ENCODE assay signal across 1 cellular context in the genomic region with DNA sequence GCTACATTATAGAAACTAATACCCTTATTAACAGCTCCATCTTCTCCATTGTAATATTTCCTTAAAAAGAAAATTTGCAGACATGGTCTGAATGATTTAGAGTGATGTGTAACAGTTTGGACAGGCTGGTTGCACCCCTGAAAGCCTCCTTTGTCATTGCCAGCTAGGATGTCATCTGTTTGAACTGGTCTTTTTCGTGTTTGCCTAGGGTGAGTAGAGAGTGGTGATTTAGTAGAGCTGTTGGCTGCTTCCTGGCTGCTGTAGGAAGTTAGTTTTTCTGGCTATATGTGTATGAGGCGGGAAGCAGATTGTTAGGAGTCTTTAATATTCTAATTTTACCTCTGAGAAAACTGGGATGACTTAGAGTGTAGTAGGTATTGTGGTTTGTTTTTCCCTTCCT.
TF ChIP-seq lines count a peak whose summit lies in the region.

No MANE protein-coding gene starts in this region.

TF ChIP-seq in HepG2, 621 proteins besides CTCF, POLR2A, EP300 and RAD21 (continued from another document):
- peak; percentile 98 for TF ChIP-seq GFI1 (CRISPR knock-in tag; IDR thresholded peaks at IDR 0.05; ENCODE audit: borderline replicate concordance)
- TF ChIP-seq, protein P1, sequence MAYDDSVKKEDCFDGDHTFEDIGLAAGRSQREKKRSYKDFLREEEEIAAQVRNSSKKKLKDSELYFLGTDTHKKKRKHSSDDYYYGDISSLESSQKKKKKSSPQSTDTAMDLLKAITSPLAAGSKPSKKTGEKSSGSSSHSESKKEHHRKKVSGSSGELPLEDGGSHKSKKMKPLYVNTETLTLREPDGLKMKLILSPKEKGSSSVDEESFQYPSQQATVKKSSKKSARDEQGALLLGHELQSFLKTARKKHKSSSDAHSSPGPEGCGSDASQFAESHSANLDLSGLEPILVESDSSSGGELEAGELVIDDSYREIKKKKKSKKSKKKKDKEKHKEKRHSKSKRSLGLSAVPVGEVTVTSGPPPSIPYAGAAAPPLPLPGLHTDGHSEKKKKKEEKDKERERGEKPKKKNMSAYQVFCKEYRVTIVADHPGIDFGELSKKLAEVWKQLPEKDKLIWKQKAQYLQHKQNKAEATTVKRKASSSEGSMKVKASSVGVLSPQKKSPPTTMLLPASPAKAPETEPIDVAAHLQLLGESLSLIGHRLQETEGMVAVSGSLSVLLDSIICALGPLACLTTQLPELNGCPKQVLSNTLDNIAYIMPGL (CRISPR knock-in tag; IDR thresholded peaks at IDR 0.05; ENCODE audit: borderline replicate concordance in 1 of 2, low read depth in 1 of 2) = no peak
- 0 out of 2 replicates have a peak, but pooled peaks have one; percentile 18 for TF ChIP-seq HOXA3 (CRISPR knock-in tag; IDR thresholded peaks at IDR 0.05)
- 0 out of 2 replicates have a peak, but pooled peaks have one; percentile 36 for TF ChIP-seq ZFP90 (CRISPR knock-in tag; IDR thresholded peaks at IDR 0.05; ENCODE audit: borderline replicate concordance)
- TF ChIP-seq ZNF644 (CRISPR knock-in tag; IDR thresholded peaks at IDR 0.05; ENCODE audit: low read depth) = peak; percentile 55; the same call in 1 of the 2 replicates
- no peak for TF ChIP-seq HNRNPUL1 (IDR thresholded peaks at IDR 0.05; ENCODE audit: low read depth, low read length)
- TF ChIP-seq CBFB (CRISPR knock-in tag; IDR thresholded peaks at IDR 0.05) = no peak
- TF ChIP-seq BRCA1 (CRISPR knock-in tag; IDR thresholded peaks at IDR 0.05) = no peak
- peak; percentile 88 for TF ChIP-seq HMG20B (CRISPR knock-in tag; conservative IDR thresholded peaks at IDR 0.05)
- TF ChIP-seq CREM (IDR thresholded peaks at IDR 0.05) = no peak
- no peak for TF ChIP-seq CREM (CRISPR knock-in tag; IDR thresholded peaks at IDR 0.05)
- no peak for TF ChIP-seq FOXM1 (CRISPR knock-in tag; IDR thresholded peaks at IDR 0.05)
- TF ChIP-seq HMG20A (CRISPR knock-in tag; IDR thresholded peaks at IDR 0.05; ENCODE audit: borderline replicate concordance) = peak; percentile 25; the same call in 1 of the 2 replicates
- TF ChIP-seq FOXA1 (IDR thresholded peaks at IDR 0.05) = no peak
- peak; percentile 65 for TF ChIP-seq FOXA1 (CRISPR knock-in tag; IDR thresholded peaks at IDR 0.05)
- TF ChIP-seq, protein P2, sequence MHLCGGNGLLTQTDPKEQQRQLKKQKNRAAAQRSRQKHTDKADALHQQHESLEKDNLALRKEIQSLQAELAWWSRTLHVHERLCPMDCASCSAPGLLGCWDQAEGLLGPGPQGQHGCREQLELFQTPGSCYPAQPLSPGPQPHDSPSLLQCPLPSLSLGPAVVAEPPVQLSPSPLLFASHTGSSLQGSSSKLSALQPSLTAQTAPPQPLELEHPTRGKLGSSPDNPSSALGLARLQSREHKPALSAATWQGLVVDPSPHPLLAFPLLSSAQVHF (CRISPR knock-in tag; IDR thresholded peaks at IDR 0.05) = no peak
- TF ChIP-seq, protein P3, sequence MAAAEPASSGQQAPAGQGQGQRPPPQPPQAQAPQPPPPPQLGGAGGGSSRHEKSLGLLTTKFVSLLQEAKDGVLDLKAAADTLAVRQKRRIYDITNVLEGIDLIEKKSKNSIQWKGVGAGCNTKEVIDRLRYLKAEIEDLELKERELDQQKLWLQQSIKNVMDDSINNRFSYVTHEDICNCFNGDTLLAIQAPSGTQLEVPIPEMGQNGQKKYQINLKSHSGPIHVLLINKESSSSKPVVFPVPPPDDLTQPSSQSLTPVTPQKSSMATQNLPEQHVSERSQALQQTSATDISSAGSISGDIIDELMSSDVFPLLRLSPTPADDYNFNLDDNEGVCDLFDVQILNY (CRISPR knock-in tag; conservative IDR thresholded peaks at IDR 0.05) = no peak
- TF ChIP-seq, protein P4, sequence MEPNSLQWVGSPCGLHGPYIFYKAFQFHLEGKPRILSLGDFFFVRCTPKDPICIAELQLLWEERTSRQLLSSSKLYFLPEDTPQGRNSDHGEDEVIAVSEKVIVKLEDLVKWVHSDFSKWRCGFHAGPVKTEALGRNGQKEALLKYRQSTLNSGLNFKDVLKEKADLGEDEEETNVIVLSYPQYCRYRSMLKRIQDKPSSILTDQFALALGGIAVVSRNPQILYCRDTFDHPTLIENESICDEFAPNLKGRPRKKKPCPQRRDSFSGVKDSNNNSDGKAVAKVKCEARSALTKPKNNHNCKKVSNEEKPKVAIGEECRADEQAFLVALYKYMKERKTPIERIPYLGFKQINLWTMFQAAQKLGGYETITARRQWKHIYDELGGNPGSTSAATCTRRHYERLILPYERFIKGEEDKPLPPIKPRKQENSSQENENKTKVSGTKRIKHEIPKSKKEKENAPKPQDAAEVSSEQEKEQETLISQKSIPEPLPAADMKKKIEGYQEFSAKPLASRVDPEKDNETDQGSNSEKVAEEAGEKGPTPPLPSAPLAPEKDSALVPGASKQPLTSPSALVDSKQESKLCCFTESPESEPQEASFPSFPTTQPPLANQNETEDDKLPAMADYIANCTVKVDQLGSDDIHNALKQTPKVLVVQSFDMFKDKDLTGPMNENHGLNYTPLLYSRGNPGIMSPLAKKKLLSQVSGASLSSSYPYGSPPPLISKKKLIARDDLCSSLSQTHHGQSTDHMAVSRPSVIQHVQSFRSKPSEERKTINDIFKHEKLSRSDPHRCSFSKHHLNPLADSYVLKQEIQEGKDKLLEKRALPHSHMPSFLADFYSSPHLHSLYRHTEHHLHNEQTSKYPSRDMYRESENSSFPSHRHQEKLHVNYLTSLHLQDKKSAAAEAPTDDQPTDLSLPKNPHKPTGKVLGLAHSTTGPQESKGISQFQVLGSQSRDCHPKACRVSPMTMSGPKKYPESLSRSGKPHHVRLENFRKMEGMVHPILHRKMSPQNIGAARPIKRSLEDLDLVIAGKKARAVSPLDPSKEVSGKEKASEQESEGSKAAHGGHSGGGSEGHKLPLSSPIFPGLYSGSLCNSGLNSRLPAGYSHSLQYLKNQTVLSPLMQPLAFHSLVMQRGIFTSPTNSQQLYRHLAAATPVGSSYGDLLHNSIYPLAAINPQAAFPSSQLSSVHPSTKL (CRISPR knock-in tag; IDR thresholded peaks at IDR 0.05) = peak; percentile 53; the same call in 1 of the 2 replicates
- TF ChIP-seq KDM1A (CRISPR knock-in tag; IDR thresholded peaks at IDR 0.05) = no peak
- TF ChIP-seq, protein P5, sequence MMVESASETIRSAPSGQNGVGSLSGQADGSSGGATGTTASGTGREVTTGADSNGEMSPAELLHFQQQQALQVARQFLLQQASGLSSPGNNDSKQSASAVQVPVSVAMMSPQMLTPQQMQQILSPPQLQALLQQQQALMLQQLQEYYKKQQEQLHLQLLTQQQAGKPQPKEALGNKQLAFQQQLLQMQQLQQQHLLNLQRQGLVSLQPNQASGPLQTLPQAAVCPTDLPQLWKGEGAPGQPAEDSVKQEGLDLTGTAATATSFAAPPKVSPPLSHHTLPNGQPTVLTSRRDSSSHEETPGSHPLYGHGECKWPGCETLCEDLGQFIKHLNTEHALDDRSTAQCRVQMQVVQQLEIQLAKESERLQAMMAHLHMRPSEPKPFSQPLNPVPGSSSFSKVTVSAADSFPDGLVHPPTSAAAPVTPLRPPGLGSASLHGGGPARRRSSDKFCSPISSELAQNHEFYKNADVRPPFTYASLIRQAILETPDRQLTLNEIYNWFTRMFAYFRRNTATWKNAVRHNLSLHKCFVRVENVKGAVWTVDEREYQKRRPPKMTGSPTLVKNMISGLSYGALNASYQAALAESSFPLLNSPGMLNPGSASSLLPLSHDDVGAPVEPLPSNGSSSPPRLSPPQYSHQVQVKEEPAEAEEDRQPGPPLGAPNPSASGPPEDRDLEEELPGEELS (CRISPR knock-in tag; IDR thresholded peaks at IDR 0.05) = peak; percentile 43; the same call in 1 of the 2 replicates
- TF ChIP-seq ZSCAN9 (CRISPR knock-in tag; IDR thresholded peaks at IDR 0.05; ENCODE audit: borderline replicate concordance) = no peak
- TF ChIP-seq ZNF546 (CRISPR knock-in tag; conservative IDR thresholded peaks at IDR 0.05) = no peak
- TF ChIP-seq BORCS8-MEF2B (CRISPR knock-in tag; IDR thresholded peaks at IDR 0.05) = no peak
- TF ChIP-seq SAP130 (CRISPR knock-in tag; IDR thresholded peaks at IDR 0.05; ENCODE audit: low read depth) = peak; percentile 42; the same call in 1 of the 2 replicates
- TF ChIP-seq, protein P6, sequence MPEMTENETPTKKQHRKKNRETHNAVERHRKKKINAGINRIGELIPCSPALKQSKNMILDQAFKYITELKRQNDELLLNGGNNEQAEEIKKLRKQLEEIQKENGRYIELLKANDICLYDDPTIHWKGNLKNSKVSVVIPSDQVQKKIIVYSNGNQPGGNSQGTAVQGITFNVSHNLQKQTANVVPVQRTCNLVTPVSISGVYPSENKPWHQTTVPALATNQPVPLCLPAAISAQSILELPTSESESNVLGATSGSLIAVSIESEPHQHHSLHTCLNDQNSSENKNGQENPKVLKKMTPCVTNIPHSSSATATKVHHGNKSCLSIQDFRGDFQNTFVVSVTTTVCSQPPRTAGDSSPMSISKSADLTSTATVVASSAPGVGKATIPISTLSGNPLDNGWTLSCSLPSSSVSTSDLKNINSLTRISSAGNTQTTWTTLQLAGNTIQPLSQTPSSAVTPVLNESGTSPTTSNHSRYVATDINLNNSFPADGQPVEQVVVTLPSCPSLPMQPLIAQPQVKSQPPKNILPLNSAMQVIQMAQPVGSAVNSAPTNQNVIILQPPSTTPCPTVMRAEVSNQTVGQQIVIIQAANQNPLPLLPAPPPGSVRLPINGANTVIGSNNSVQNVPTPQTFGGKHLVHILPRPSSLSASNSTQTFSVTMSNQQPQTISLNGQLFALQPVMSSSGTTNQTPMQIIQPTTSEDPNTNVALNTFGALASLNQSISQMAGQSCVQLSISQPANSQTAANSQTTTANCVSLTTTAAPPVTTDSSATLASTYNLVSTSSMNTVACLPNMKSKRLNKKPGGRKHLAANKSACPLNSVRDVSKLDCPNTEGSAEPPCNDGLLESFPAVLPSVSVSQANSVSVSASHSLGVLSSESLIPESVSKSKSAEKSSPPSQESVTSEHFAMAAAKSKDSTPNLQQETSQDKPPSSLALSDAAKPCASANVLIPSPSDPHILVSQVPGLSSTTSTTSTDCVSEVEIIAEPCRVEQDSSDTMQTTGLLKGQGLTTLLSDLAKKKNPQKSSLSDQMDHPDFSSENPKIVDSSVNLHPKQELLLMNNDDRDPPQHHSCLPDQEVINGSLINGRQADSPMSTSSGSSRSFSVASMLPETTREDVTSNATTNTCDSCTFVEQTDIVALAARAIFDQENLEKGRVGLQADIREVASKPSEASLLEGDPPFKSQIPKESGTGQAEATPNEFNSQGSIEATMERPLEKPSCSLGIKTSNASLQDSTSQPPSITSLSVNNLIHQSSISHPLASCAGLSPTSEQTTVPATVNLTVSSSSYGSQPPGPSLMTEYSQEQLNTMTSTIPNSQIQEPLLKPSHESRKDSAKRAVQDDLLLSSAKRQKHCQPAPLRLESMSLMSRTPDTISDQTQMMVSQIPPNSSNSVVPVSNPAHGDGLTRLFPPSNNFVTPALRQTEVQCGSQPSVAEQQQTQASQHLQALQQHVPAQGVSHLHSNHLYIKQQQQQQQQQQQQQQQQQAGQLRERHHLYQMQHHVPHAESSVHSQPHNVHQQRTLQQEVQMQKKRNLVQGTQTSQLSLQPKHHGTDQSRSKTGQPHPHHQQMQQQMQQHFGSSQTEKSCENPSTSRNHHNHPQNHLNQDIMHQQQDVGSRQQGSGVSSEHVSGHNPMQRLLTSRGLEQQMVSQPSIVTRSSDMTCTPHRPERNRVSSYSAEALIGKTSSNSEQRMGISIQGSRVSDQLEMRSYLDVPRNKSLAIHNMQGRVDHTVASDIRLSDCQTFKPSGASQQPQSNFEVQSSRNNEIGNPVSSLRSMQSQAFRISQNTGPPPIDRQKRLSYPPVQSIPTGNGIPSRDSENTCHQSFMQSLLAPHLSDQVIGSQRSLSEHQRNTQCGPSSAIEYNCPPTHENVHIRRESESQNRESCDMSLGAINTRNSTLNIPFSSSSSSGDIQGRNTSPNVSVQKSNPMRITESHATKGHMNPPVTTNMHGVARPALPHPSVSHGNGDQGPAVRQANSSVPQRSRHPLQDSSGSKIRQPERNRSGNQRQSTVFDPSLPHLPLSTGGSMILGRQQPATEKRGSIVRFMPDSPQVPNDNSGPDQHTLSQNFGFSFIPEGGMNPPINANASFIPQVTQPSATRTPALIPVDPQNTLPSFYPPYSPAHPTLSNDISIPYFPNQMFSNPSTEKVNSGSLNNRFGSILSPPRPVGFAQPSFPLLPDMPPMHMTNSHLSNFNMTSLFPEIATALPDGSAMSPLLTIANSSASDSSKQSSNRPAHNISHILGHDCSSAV (CRISPR knock-in tag; IDR thresholded peaks at IDR 0.05; ENCODE audit: borderline replicate concordance) = no peak
- no peak for TF ChIP-seq CCAR2 (optimal IDR thresholded peaks at IDR 0.05; ENCODE audit: low read depth, low read length)
- no peak for TF ChIP-seq ZNF607 (CRISPR knock-in tag; IDR thresholded peaks at IDR 0.05; ENCODE audit: borderline replicate concordance)
- no peak for TF ChIP-seq LCORL (IDR thresholded peaks at IDR 0.05)
- TF ChIP-seq LCORL (CRISPR knock-in tag; IDR thresholded peaks at IDR 0.05) = peak; percentile 62; the same call in 1 of the 2 replicates
- no peak for TF ChIP-seq ZNF772 (CRISPR knock-in tag; IDR thresholded peaks at IDR 0.05)
- 0 out of 2 replicates have a peak, but pooled peaks have one; percentile 22 for TF ChIP-seq ISL2 (CRISPR knock-in tag; IDR thresholded peaks at IDR 0.05)
- peak; percentile 62; the same call in 1 of the 2 replicates for TF ChIP-seq HDAC2 (CRISPR knock-in tag; IDR thresholded peaks at IDR 0.05)
- peak; percentile 64; the same call in 1 of the 2 replicates for TF ChIP-seq ETV5 (CRISPR knock-in tag; IDR thresholded peaks at IDR 0.05; ENCODE audit: borderline replicate concordance)
- no peak for TF ChIP-seq FOXK2 (IDR thresholded peaks at IDR 0.05)
- TF ChIP-seq SMYD3 (CRISPR knock-in tag; IDR thresholded peaks at IDR 0.05) = no peak
- TF ChIP-seq, protein P7, sequence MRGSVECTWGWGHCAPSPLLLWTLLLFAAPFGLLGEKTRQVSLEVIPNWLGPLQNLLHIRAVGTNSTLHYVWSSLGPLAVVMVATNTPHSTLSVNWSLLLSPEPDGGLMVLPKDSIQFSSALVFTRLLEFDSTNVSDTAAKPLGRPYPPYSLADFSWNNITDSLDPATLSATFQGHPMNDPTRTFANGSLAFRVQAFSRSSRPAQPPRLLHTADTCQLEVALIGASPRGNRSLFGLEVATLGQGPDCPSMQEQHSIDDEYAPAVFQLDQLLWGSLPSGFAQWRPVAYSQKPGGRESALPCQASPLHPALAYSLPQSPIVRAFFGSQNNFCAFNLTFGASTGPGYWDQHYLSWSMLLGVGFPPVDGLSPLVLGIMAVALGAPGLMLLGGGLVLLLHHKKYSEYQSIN (CRISPR knock-in tag; IDR thresholded peaks at IDR 0.05; ENCODE audit: borderline replicate concordance) = no peak
- TF ChIP-seq FOXO1 (CRISPR knock-in tag; IDR thresholded peaks at IDR 0.05) = no peak
